In genomic region chr9:127418037-127418471, GRCh38 we compare ENCODE assay signal across 8 cellular contexts. TPM values are rescaled to one million over a fixed set of nuclear protein-coding genes. Genes with fewer than 3 reads are reported as not detected.
DNase-seq lines count a peak whose midpoint lies in the region; ATAC-seq and TF ChIP-seq lines count a peak whose summit lies in the region.

No MANE protein-coding gene starts in this region.

- H3K36me3 ChIP-seq in MG63: no peaks in the 10 kb centered on the region
- H3K36me3 ChIP-seq in prostate gland: no peaks in the 10 kb centered on the region

- H3K36me3 Mint-ChIP-seq in activated T-cell treated with anti-CD3 and anti-CD28 coated beads, Interleukin-2, amount 50 U/mL, for 24 hours (ENCODE audit: low read depth): no peaks in the 10 kb centered on the region
- peaks cover 14% of the 10 kb centered on the region for H3K36me3 Mint-ChIP-seq in type B pancreatic cell

- no peak overlapping the region for H3K27ac ChIP-seq in prostate gland

- H3K27me3 ChIP-seq in MG63: no peaks in the 10 kb centered on the region
- H3K27me3 ChIP-seq in prostate gland (replicated peaks; ENCODE audit: insufficient read depth): no peaks in the 10 kb centered on the region

- TF ChIP-seq CTCF in type B pancreatic cell (conservative IDR thresholded peaks at IDR 0.05): peak; percentile 42
- no peak for TF ChIP-seq CTCF in prostate gland (IDR thresholded peaks at IDR 0.05)

- no peak for ATAC-seq in GM19467 (IDR thresholded peaks at IDR 0.05; ENCODE audit: unreplicated experiment)

- DNase-seq in GM03348 (ENCODE audit: low spot score): peak; percentile 31
- DNase-seq in MG63: peak; percentile 36
- DNase-seq in activated T-cell treated with anti-CD3 and anti-CD28 coated beads, Interleukin-2, amount 50 U/mL, for 24 hours: peak; percentile 64
- peak; percentile 85 for DNase-seq in iPS-NIHi11 (ENCODE audit: low spot score)
- DNase-seq in type B pancreatic cell (ENCODE audit: extremely low spot score, unreplicated experiment): no peak
- DNase-seq in prostate gland (ENCODE audit: low spot score): no peak
- DNase-seq in AG08395 (ENCODE audit: low spot score): no peak

- intact Hi-C loops in prostate gland (cut with DNase I): no loop called here

- peaks cover 22% of the 10 kb centered on the region for H3K27me3 Mint-ChIP-seq in activated T-cell treated with anti-CD3 and anti-CD28 coated beads, Interleukin-2, amount 50 U/mL, for 24 hours
- H3K27me3 Mint-ChIP-seq in type B pancreatic cell: no peaks in the 10 kb centered on the region

- H3K9me3 Mint-ChIP-seq in activated T-cell treated with anti-CD3 and anti-CD28 coated beads, Interleukin-2, amount 50 U/mL, for 24 hours: no peaks in the 10 kb centered on the region
- no peaks in the 10 kb centered on the region for H3K9me3 Mint-ChIP-seq in type B pancreatic cell

- H3K4me1 ChIP-seq in prostate gland (replicated peaks): peaks cover 4% of the 10 kb centered on the region

- H3K4me3 ChIP-seq in MG63 (no peak overlapping the region), prostate gland (no peak overlapping the region)

- H3K4me3 Mint-ChIP-seq in activated T-cell treated with anti-CD3 and anti-CD28 coated beads, Interleukin-2, amount 50 U/mL, for 24 hours: no peak overlapping the region
- H3K4me3 Mint-ChIP-seq in type B pancreatic cell: peak overlapping the region; percentile 45

- no peak for TF ChIP-seq POLR2A in prostate gland (IDR thresholded peaks at IDR 0.05)

- peaks cover 9% of the 10 kb centered on the region for H3K4me1 Mint-ChIP-seq in activated T-cell treated with anti-CD3 and anti-CD28 coated beads, Interleukin-2, amount 50 U/mL, for 24 hours (ENCODE audit: low read depth)
- H3K4me1 Mint-ChIP-seq in type B pancreatic cell (ENCODE audit: unreplicated experiment): peaks cover 19% of the 10 kb centered on the region

- 77% methylated on average over 9 of the region's 12 CpGs for WGBS in prostate gland

- no peaks in the 10 kb centered on the region for H3K9me3 ChIP-seq in MG63
- H3K9me3 ChIP-seq in prostate gland: no peaks in the 10 kb centered on the region

- H3K27ac Mint-ChIP-seq in activated T-cell treated with anti-CD3 and anti-CD28 coated beads, Interleukin-2, amount 50 U/mL, for 24 hours: no peak overlapping the region
- peak overlapping the region; percentile 85 for H3K27ac Mint-ChIP-seq in type B pancreatic cell

RNA-seq across cellular contexts. Expression of gene ZNF79, which starts 6.1 kb away (rescaled TPM):
- 3.3 and 4.4 TPM in 2 replicates for total RNA-seq in MG63 (2014; rRNA removed; shearing (Covaris generic); ENCODE audit: low replicate concordance)
- total RNA-seq in type B pancreatic cell (ENCODE audit: low replicate concordance) (14.1 and 18.7 TPM in 2 replicates), prostate gland (10 to 100 TPM; 14.3 to 14.5 TPM)

RNA-seq across cellular contexts. Expression of gene SLC2A8, which starts 21.1 kb away (rescaled TPM):
- total RNA-seq in MG63 (2014; rRNA removed; shearing (Covaris generic); ENCODE audit: low replicate concordance): 10.8 and 14.2 TPM in 2 replicates
- total RNA-seq in type B pancreatic cell (ENCODE audit: low replicate concordance) (40.2 and 53.1 TPM in 2 replicates), prostate gland (10 to 100 TPM; 29.3 to 69.3 TPM)

RNA-seq across cellular contexts. Expression of gene RPL12, which starts 33.2 kb away (rescaled TPM):
- 2,095 and 2,469 TPM in 2 replicates for total RNA-seq in MG63 (2014; rRNA removed; shearing (Covaris generic); ENCODE audit: low replicate concordance)
- total RNA-seq in type B pancreatic cell (ENCODE audit: low replicate concordance) (1,238 and 1,343 TPM in 2 replicates), prostate gland (1,000 to 10,000 TPM; 1,460 to 2,640 TPM)

RNA-seq across cellular contexts. Expression of gene LRSAM1, which starts 33.3 kb away (rescaled TPM):
- 8.3 and 21.6 TPM in 2 replicates for total RNA-seq in MG63 (2014; rRNA removed; shearing (Covaris generic); ENCODE audit: low replicate concordance)
- 16.0 and 20.6 TPM in 2 replicates for total RNA-seq in type B pancreatic cell (ENCODE audit: low replicate concordance)
- 10 to 100 TPM; 14.8 to 30.5 TPM for total RNA-seq in prostate gland

Comparison
In these comparisons a context has a peak if more than half of its experiments do, and no peak if none do; other contexts are left out.
1. DNase-seq: peak in GM03348 (single experiment), MG63 (single experiment), activated T-cell treated with anti-CD3 and anti-CD28 coated beads, Interleukin-2, amount 50 U/mL, for 24 hours (single experiment) and iPS-NIHi11 (single experiment); none in type B pancreatic cell (single experiment), prostate gland (single experiment) and AG08395 (single experiment).